ENCODE assay signal across 18 cellular contexts in genomic region chr15:67511606-67512005, GRCh38. TPM values are rescaled to one million over a fixed set of nuclear protein-coding genes. Genes with fewer than 3 reads are reported as not detected.
A peak's percentile ranks its signal among the peaks of the same experiment; 100 is the strongest.
DNase-seq lines count a peak whose midpoint lies in the region; FAIRE-seq and TF ChIP-seq lines count a peak whose summit lies in the region.
"Had no signal": no experiment of that assay in that cellular context is flagged by ENCODE, and none has a peak within 500 bp of the region (broad histone marks: within the 10 kb centered on the region; RNA-seq: fewer than 3 reads in every experiment).

No MANE protein-coding gene starts in this region.

- H3K4me3 ChIP-seq in AG10803 (ENCODE audit: low read length): no peak overlapping the region
- H3K4me3 ChIP-seq in Karpas-422 (ENCODE audit: low read length): no peak overlapping the region
- H3K4me3 ChIP-seq in tibial artery: no peak overlapping the region
- H3K4me3 ChIP-seq: BLaER1 had no signal

- FAIRE-seq in G401.6 (lab: Jason Lieb, UNC): peak; percentile 96
- no peak for FAIRE-seq in frontal cortex (lab: Jason Lieb, UNC)
- FAIRE-seq: HepG2 had no signal

- DNase-seq in AG10803 (ENCODE audit: low read depth) (peak; percentile 41), Karpas-422 (peak; percentile 37), cerebellar cortex (ENCODE audit: low spot score) (peak; percentile 42), frontal cortex (ENCODE audit: low spot score in 2 of 2) (no peak), tibial artery (no peak), MCF 10A (ENCODE audit: unreplicated experiment) (no peak), AG20443 (ENCODE audit: low spot score) (no peak)
- DNase-seq: CD8-positive, alpha-beta memory T cell; DND-41; H7; MV-4-11; NCI-H2081 treated with DMSO at 0.1 percent for 48 hours; NCI-H2227 treated with DMSO at 0.1 percent for 48 hours; NK-92 treated with Interleukin-12 subunit alpha and Interleukin-12 subunit beta, amount 100 ng/mL, for 24 hours; PC-3 had no signal

- no peak overlapping the region for H3K27ac ChIP-seq in Karpas-422 (ENCODE audit: low read length)
- no peak overlapping the region for H3K27ac ChIP-seq in tibial artery
- H3K27ac ChIP-seq: BLaER1 had no signal

- no peak overlapping the region for H3K4me3 Mint-ChIP-seq in MCF 10A (ENCODE audit: unreplicated experiment)
- H3K4me3 Mint-ChIP-seq: CD8-positive, alpha-beta memory T cell had no signal

- POLR2A ChIA-PET in MCF 10A (lab: Yijun Ruan, JAX): interaction anchor here (0.6 to 3.1 kb wide), 3 partner anchors 9 to 622 kb away, joined by 3 to 19 read pairs (median 4); partner anchors contain the start of gene C15orf61

- H4K20me1 ChIP-seq in Karpas-422 (ENCODE audit: insufficient read depth, low read depth, low read length): no peaks in the 10 kb centered on the region
- H4K20me1 ChIP-seq: BLaER1 had no signal

- H3K36me3 Mint-ChIP-seq in MCF 10A (ENCODE audit: insufficient read depth, unreplicated experiment): peaks cover 33% of the 10 kb centered on the region

- H3K4me1 ChIP-seq in Karpas-422 (ENCODE audit: low read length) (peaks cover 8% of the 10 kb centered on the region), tibial artery (no peaks in the 10 kb centered on the region)

- TF ChIP-seq CTCF in AG10803 (conservative IDR thresholded peaks at IDR 0.05; ENCODE audit: low read length) (no peak), tibial artery (IDR thresholded peaks at IDR 0.05) (no peak), MCF 10A (IDR thresholded peaks at IDR 0.05; ENCODE audit: unreplicated experiment) (no peak)

- H3K27me3 ChIP-seq in Karpas-422 (ENCODE audit: low read length): no peaks in the 10 kb centered on the region
- no peaks in the 10 kb centered on the region for H3K27me3 ChIP-seq in tibial artery
- H3K27me3 ChIP-seq: BLaER1 had no signal

- no peak overlapping the region for H3K9ac ChIP-seq in Karpas-422 (ENCODE audit: low read length)
- H3K9ac ChIP-seq: BLaER1 had no signal

- H3K9me3 ChIP-seq in Karpas-422 (ENCODE audit: low read length) (no peaks in the 10 kb centered on the region), tibial artery (no peaks in the 10 kb centered on the region)
- H3K9me3 ChIP-seq: BLaER1 had no signal

- no peaks in the 10 kb centered on the region for H3K9me2 ChIP-seq in Karpas-422 (replicated peaks; ENCODE audit: insufficient read depth, low read length)

- H3K27me3 Mint-ChIP-seq in MCF 10A (ENCODE audit: insufficient read depth, unreplicated experiment): no peaks in the 10 kb centered on the region
- H3K27me3 Mint-ChIP-seq: CD8-positive, alpha-beta memory T cell had no signal

- peaks cover 10% of the 10 kb centered on the region for H3K4me1 Mint-ChIP-seq in MCF 10A (ENCODE audit: insufficient read depth, unreplicated experiment)
- H3K4me1 Mint-ChIP-seq: CD8-positive, alpha-beta memory T cell had no signal

- no peaks in the 10 kb centered on the region for H3K79me2 ChIP-seq in Karpas-422 (ENCODE audit: low read length)

- no peak overlapping the region for H2AFZ ChIP-seq in Karpas-422 (ENCODE audit: low read length)

- no peaks in the 10 kb centered on the region for H3K9me3 Mint-ChIP-seq in MCF 10A (ENCODE audit: unreplicated experiment)
- H3K9me3 Mint-ChIP-seq: CD8-positive, alpha-beta memory T cell had no signal

- H3K36me3 ChIP-seq in Karpas-422 (ENCODE audit: insufficient read depth, low read length): no peaks in the 10 kb centered on the region; the same call in 1 of the 2 replicates
- H3K36me3 ChIP-seq in tibial artery: peaks cover 11 to 44% (median 18%) of the 10 kb centered on the region in 3 donors

- intact Hi-C loops in tibial artery (cut with DNase I; ENCODE audit: low total_unique reads): no loop called here
- intact Hi-C loops in MCF 10A (cut with micrococcal nuclease): no loop called here

- H3K27ac Mint-ChIP-seq in MCF 10A (ENCODE audit: low read depth, unreplicated experiment): no peak overlapping the region
- H3K27ac Mint-ChIP-seq: CD8-positive, alpha-beta memory T cell had no signal

- no TSS peak for BruUV-seq in MCF 10A (replicated peaks; lab: Mats Ljungman, UMichigan)

- CTCF ChIA-PET in MCF 10A (lab: Yijun Ruan, JAX): no interaction called here

- H3K4me2 ChIP-seq in Karpas-422 (ENCODE audit: low read depth, low read length, poor library complexity, severe bottlenecking): no peak overlapping the region
- H3K4me2 ChIP-seq: BLaER1 had no signal

RNA-seq across cellular contexts. Expression of gene C15orf61, which starts 9.3 kb away (rescaled TPM):
- 13.3 and 19.7 TPM in 2 replicates for total RNA-seq in Karpas-422 (2014; rRNA removed; shearing (Covaris generic); ENCODE audit: low replicate concordance)
- 23.6 TPM for total RNA-seq in frontal cortex
- total RNA-seq in MCF 10A (2022): 7.9 and 10.5 TPM in 2 replicates

RNA-seq across cellular contexts. Expression of gene MAP2K5, which starts 30.9 kb away (rescaled TPM):
- total RNA-seq in Karpas-422 (2014; rRNA removed; shearing (Covaris generic); ENCODE audit: low replicate concordance): 32.0 and 32.1 TPM in 2 replicates
- total RNA-seq in frontal cortex (11.0 TPM), MCF 10A (2022) (24.4 and 29.0 TPM in 2 replicates)

Comparison
In these comparisons a context has a peak if more than half of its experiments do, and no peak if none do; other contexts are left out.
1. DNase-seq: peak in AG10803 (single experiment), Karpas-422 (single experiment) and cerebellar cortex (single experiment); none in frontal cortex (0 of 2), tibial artery (0 of 2), MCF 10A (single experiment) and AG20443 (single experiment).